In genomic region chr19:45340899-45341453, GRCh38 we compare ENCODE assay signal across 10 cellular contexts. TPM values are rescaled to one million over a fixed set of nuclear protein-coding genes. Genes with fewer than 3 reads are reported as not detected.
DNase-seq lines count a peak whose midpoint lies in the region; ATAC-seq and TF ChIP-seq lines count a peak whose summit lies in the region.
"Had no signal": no experiment of that assay in that cellular context is flagged by ENCODE, and none has a peak within 500 bp of the region (broad histone marks: within the 10 kb centered on the region; RNA-seq: fewer than 3 reads in every experiment).

No MANE protein-coding gene starts in this region.

- no peak for DNase-seq in stimulated activated naive CD8-positive, alpha-beta T cell treated with anti-CD3 and anti-CD28 coated beads, Interleukin-15, amount 100 ng/mL, for 72 hours
- no peak for DNase-seq in stimulated activated naive CD8-positive, alpha-beta T cell treated with anti-CD3 and anti-CD28 coated beads, Interleukin-15, Interleukin-2, amounts not matched to agents 100 U/mL and 50 U/mL, for 24 hours
- peak; percentile 3 for DNase-seq in brain microvascular endothelial cell
- no peak for DNase-seq in left lung
- DNase-seq in germinal center (ENCODE audit: low spot score): no peak
- DNase-seq: DND-41; effector memory CD8-positive, alpha-beta T cell had no signal

- H3K9me3 ChIP-seq in left lung: no peaks in the 10 kb centered on the region

- H3K27me3 ChIP-seq in brain microvascular endothelial cell (replicated peaks): no peaks in the 10 kb centered on the region
- H3K27me3 ChIP-seq in left lung: peaks cover 6 to 61% of the 10 kb centered on the region in 2 donors

- H3K27ac ChIP-seq in brain microvascular endothelial cell (no peak overlapping the region), left lung (no peak overlapping the region)

- H3K4me3 ChIP-seq in brain microvascular endothelial cell (ENCODE audit: low read depth, low read length): no peak overlapping the region
- H3K4me3 ChIP-seq in left lung: peak overlapping the region; percentile 22 to 34

- no peak for TF ChIP-seq CTCF in brain microvascular endothelial cell (IDR thresholded peaks at IDR 0.05; ENCODE audit: low read depth, low read length, missing control alignments)
- TF ChIP-seq CTCF in left lung (IDR thresholded peaks at IDR 0.05): no peak

- H3K36me3 ChIP-seq in brain microvascular endothelial cell (replicated peaks) (no peaks in the 10 kb centered on the region), left lung (no peaks in the 10 kb centered on the region)

- no peaks in the 10 kb centered on the region for H3K9me3 Mint-ChIP-seq in stimulated activated naive CD8-positive, alpha-beta T cell treated with anti-CD3 and anti-CD28 coated beads, Interleukin-15, amount 100 ng/mL, for 72 hours
- H3K9me3 Mint-ChIP-seq: effector memory CD8-positive, alpha-beta T cell had no signal

- H3K27ac Mint-ChIP-seq in stimulated activated naive CD8-positive, alpha-beta T cell treated with anti-CD3 and anti-CD28 coated beads, Interleukin-15, amount 100 ng/mL, for 72 hours: no peak overlapping the region
- H3K27ac Mint-ChIP-seq: effector memory CD8-positive, alpha-beta T cell had no signal

- in situ Hi-C loops in brain microvascular endothelial cell (cut with HindIII; ENCODE audit: low pct_ligation_motif_present, low sequenced_read_pairs): no loop called here

- ATAC-seq in stimulated activated naive CD8-positive, alpha-beta T cell treated with anti-CD3 and anti-CD28 coated beads, Interleukin-15, amount 100 ng/mL, for 72 hours: peak; percentile 42
- ATAC-seq in stimulated activated naive CD8-positive, alpha-beta T cell treated with anti-CD3 and anti-CD28 coated beads, Interleukin-15, Interleukin-2, amounts not matched to agents 100 U/mL and 50 U/mL, for 24 hours: no peak
- ATAC-seq in left lung (peak; percentile 52), HG03460 (IDR thresholded peaks at IDR 0.05; ENCODE audit: unreplicated experiment) (no peak), HG02973 (IDR thresholded peaks at IDR 0.05; ENCODE audit: unreplicated experiment) (no peak), HG03025 (IDR thresholded peaks at IDR 0.05; ENCODE audit: low FRiP score, unreplicated experiment) (no peak)

- peaks cover 5 to 7% of the 10 kb centered on the region in 2 donors for H3K4me1 ChIP-seq in left lung

- intact Hi-C loops in left lung (cut with DNase I): no loop called here

- peaks cover 41% of the 10 kb centered on the region for H3K27me3 Mint-ChIP-seq in stimulated activated naive CD8-positive, alpha-beta T cell treated with anti-CD3 and anti-CD28 coated beads, Interleukin-15, amount 100 ng/mL, for 72 hours

- H3K4me1 Mint-ChIP-seq in stimulated activated naive CD8-positive, alpha-beta T cell treated with anti-CD3 and anti-CD28 coated beads, Interleukin-15, amount 100 ng/mL, for 72 hours: peaks cover 6% of the 10 kb centered on the region

- H3K4me3 Mint-ChIP-seq in stimulated activated naive CD8-positive, alpha-beta T cell treated with anti-CD3 and anti-CD28 coated beads, Interleukin-15, amount 100 ng/mL, for 72 hours: no peak overlapping the region

RNA-seq across cellular contexts. Expression of gene KLC3, which starts 0.4 kb away (rescaled TPM):
- 1 to 10 TPM in 1 of 2 donors, under 1 TPM in 1; 0.73 to 1.9 TPM for total RNA-seq in left lung

RNA-seq across cellular contexts. Expression of gene CKM, which starts 18.3 kb away (rescaled TPM):
- total RNA-seq in left lung: 1 to 10 TPM; 1.2 to 1.7 TPM

RNA-seq across cellular contexts. Expression of gene ERCC2, which starts 29.4 kb away (rescaled TPM):
- 10 to 100 TPM; 21.2 to 23.5 TPM for total RNA-seq in left lung

Comparison
In these comparisons a context has a peak if more than half of its experiments do, and no peak if none do; other contexts are left out.
1. ATAC-seq: peak in stimulated activated naive CD8-positive, alpha-beta T cell treated with anti-CD3 and anti-CD28 coated beads, Interleukin-15, amount 100 ng/mL, for 72 hours (single experiment) and left lung (single experiment); none in stimulated activated naive CD8-positive, alpha-beta T cell treated with anti-CD3 and anti-CD28 coated beads, Interleukin-15, Interleukin-2, amounts not matched to agents 100 U/mL and 50 U/mL, for 24 hours (single experiment), HG03460 (single experiment), HG02973 (single experiment) and HG03025 (single experiment).